ENCODE assay signal across 28 cellular contexts in genomic region chr5:140055152-140055551, GRCh38.
"Had no signal": no experiment of that assay in that cellular context is flagged by ENCODE, and none has a peak within 500 bp of the region (broad histone marks: within the 10 kb centered on the region; RNA-seq: fewer than 3 reads in every experiment).

No MANE protein-coding gene starts in this region.

- H3K27ac ChIP-seq: brain microvascular endothelial cell, epithelial cell of prostate, esophagus squamous epithelium, gastroesophageal sphincter had no signal

- H3K36me3 ChIP-seq: brain microvascular endothelial cell, esophagus squamous epithelium, gastroesophageal sphincter, heart right ventricle had no signal

- ATAC-seq: activated CD4-positive, CD25-positive, alpha-beta regulatory T cell treated with anti-CD3 and anti-CD28 coated beads, Interleukin-2, amount 50 U/mL, for 24 hours; activated CD8-positive, alpha-beta T cell treated with anti-CD3 and anti-CD28 coated beads for 36 hours; activated T-cell treated with anti-CD3 and anti-CD28 coated beads, Interleukin-2, amount 50 U/mL, for 4 hours; activated T-helper 17 cell treated with anti-CD3 and anti-CD28 coated beads, Interleukin-2, amount 50 U/mL, for 72 hours; effector memory CD8-positive, alpha-beta T cell; gastroesophageal sphincter had no signal

- H3K36me3 Mint-ChIP-seq: activated naive CD8-positive, alpha-beta T cell had no signal

- H3K9me3 ChIP-seq: esophagus squamous epithelium, gastroesophageal sphincter, heart right ventricle had no signal

- H3K4me1 Mint-ChIP-seq: activated B cell treated with CpG ODN at 0.5 μM for 24 hours; activated T-helper 17 cell treated with anti-CD3 and anti-CD28 coated beads, Interleukin-2, amount 50 U/mL, for 72 hours had no signal

- H3K4me1 ChIP-seq: esophagus squamous epithelium had no signal

- H3K4me3 ChIP-seq: esophagus squamous epithelium, gastroesophageal sphincter, heart right ventricle had no signal

- H3K4me3 Mint-ChIP-seq: activated B cell treated with CpG ODN at 0.5 μM for 24 hours; activated CD8-positive, alpha-beta T cell treated with anti-CD3 and anti-CD28 coated beads for 36 hours; activated naive CD8-positive, alpha-beta T cell; activated T-cell treated with anti-CD3 and anti-CD28 coated beads, Interleukin-2, amount 50 U/mL, for 4 hours; activated T-helper 17 cell treated with anti-CD3 and anti-CD28 coated beads, Interleukin-2, amount 50 U/mL, for 72 hours; effector memory CD8-positive, alpha-beta T cell had no signal

- DNase-seq: activated B cell treated with CpG ODN at 0.5 μM for 24 hours; activated CD4-positive, alpha-beta T cell treated with anti-CD3 and anti-CD28 coated beads for 48 hours; activated CD4-positive, alpha-beta T cell treated with anti-CD3 and anti-CD28 coated beads, Interleukin-2, amount 50 U/mL, for 1 hour; activated CD4-positive, alpha-beta T cell treated with anti-CD3 and anti-CD28 coated beads, Interleukin-2, amount 50 U/mL, for 48 hours; activated CD8-positive, alpha-beta memory T cell treated with anti-CD3 and anti-CD28 coated beads for 24 hours; activated CD8-positive, alpha-beta T cell treated with anti-CD3 and anti-CD28 coated beads for 36 hours; activated effector memory CD4-positive, alpha-beta T cell treated with Interleukin-2 at 50 U/mL for 16 hours; activated gamma-delta T cell treated with Interleukin-2 at 50 U/mL for 16 hours; activated naive CD4-positive, alpha-beta T cell treated with anti-CD3 and anti-CD28 coated beads, Interleukin-2, amount 50 U/mL, for 16 hours; activated naive CD4-positive, alpha-beta T cell treated with Interleukin-2 at 50 U/mL for 16 hours; activated T-cell treated with anti-CD3 and anti-CD28 coated beads, Interleukin-2, amount 50 U/mL, for 4 hours; amniotic stem cell; anterior cingulate cortex; brain microvascular endothelial cell; caudate nucleus; cortex of kidney; dermis blood vessel endothelial cell; effector CD4-positive, alpha-beta T cell; effector memory CD8-positive, alpha-beta T cell; esophagus squamous epithelium; foreskin melanocyte; heart right ventricle; T-helper 2 cell had no signal

- H3K27ac Mint-ChIP-seq: activated B cell treated with CpG ODN at 0.5 μM for 24 hours; activated CD8-positive, alpha-beta T cell treated with anti-CD3 and anti-CD28 coated beads for 36 hours; activated naive CD8-positive, alpha-beta T cell; activated T-helper 17 cell treated with anti-CD3 and anti-CD28 coated beads, Interleukin-2, amount 50 U/mL, for 72 hours; effector memory CD8-positive, alpha-beta T cell had no signal

- H3K9me3 Mint-ChIP-seq: activated B cell treated with CpG ODN at 0.5 μM for 24 hours; activated CD8-positive, alpha-beta T cell treated with anti-CD3 and anti-CD28 coated beads for 36 hours; activated T-cell treated with anti-CD3 and anti-CD28 coated beads, Interleukin-2, amount 50 U/mL, for 4 hours; activated T-helper 17 cell treated with anti-CD3 and anti-CD28 coated beads, Interleukin-2, amount 50 U/mL, for 72 hours; effector memory CD8-positive, alpha-beta T cell had no signal
